ENCODE assay signal across 6 cellular contexts in the genomic region with DNA sequence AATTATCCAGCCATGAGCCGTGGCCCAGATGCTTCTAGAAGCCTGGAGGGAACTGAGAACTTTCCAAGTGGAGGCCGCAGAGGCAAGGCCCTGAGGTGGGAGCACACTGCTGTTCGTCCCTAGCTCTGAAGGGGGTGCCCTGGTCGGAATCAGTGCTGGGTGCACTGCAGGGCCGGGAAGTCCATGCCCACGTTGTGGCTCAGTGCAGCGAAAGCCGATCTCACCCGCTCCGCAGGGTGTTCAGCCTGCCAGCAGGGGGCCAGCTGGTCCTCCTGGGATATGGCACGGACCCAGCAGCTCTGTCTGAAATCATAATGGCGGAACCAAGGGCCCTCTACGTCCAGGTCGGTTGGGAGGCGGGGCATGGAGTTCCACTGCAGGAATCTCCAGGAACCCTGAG. TPM values are rescaled to one million over a fixed set of nuclear protein-coding genes. Genes with fewer than 3 reads are reported as not detected.
DNase-seq lines count a peak whose midpoint lies in the region; ATAC-seq, FAIRE-seq and TF ChIP-seq lines count a peak whose summit lies in the region.
"Not testable (repeated sequence)": the region's sequence is repeated elsewhere in the genome, so short reads cannot be mapped to it uniquely, and the experiment has no call there.

No MANE protein-coding gene starts in this region.

- not testable (repeated sequence) for TF ChIP-seq POLR2A in K562 (conservative IDR thresholded peaks at IDR 0.05); thyroid gland (IDR thresholded peaks at IDR 0.05)

- H3K9me1 ChIP-seq in K562 (ENCODE audit: control insufficient read depth, insufficient read depth, low read length) = not testable (repeated sequence)

- DNase-seq in BE2C = peak; percentile 26
- DNase-seq in LNCaP clone FGC (ENCODE audit: low read depth); SK-N-SH; K562 (ENCODE audit: extremely low read depth in 1 of 4, low spot score in 3 of 4); left lobe of liver (ENCODE audit: low spot score): not testable (repeated sequence)
- DNase-seq in thyroid gland = peak; percentile 50

- H3F3A ChIP-seq in SK-N-SH (replicated peaks; ENCODE audit: insufficient read depth) = not testable (repeated sequence)

- H3K9me2 ChIP-seq in SK-N-SH = not testable (repeated sequence)

- not testable (repeated sequence) for H3K27ac ChIP-seq in SK-N-SH (ENCODE audit: low read depth in 2 of 2, low read length in 1 of 2); K562 (ENCODE audit: extremely low read depth, low read depth, low read length); thyroid gland

- not testable (repeated sequence) for H3K27me3 ChIP-seq in BE2C; SK-N-SH (ENCODE audit: insufficient read depth); K562 (ENCODE audit: control insufficient read depth in 2 of 2, insufficient read depth in 2 of 2, low read length in 2 of 2); thyroid gland

- TF ChIP-seq EP300 in SK-N-SH (IDR thresholded peaks at IDR 0.05; ENCODE audit: borderline replicate concordance in 1 of 2, low read depth in 1 of 2, low read length in 1 of 2); K562 (IDR thresholded peaks at IDR 0.05; ENCODE audit: low read length): not testable (repeated sequence)

- not testable (repeated sequence) for H3K36me3 ChIP-seq in BE2C; SK-N-SH (replicated peaks in 1 of 2; ENCODE audit: control insufficient read depth in 1 of 2, insufficient read depth in 2 of 2, low read length in 1 of 2); K562 (ENCODE audit: control insufficient read depth, insufficient read depth, low read length); thyroid gland

- not testable (repeated sequence) for H3K9ac ChIP-seq in SK-N-SH; K562 (ENCODE audit: insufficient read depth in 1 of 2, low read depth in 2 of 2, low read length in 2 of 2)

- CTCF ChIA-PET in SK-N-SH (lab: Yijun Ruan, JAX); K562 (lab: Yijun Ruan, JAX; ENCODE audit: low intra/inter-chr PET ratio): not testable (repeated sequence)

- not testable (repeated sequence) for ATAC-seq in K562
- ATAC-seq in left lobe of liver = peak; percentile 47

- H3K9me3 ChIP-seq in BE2C; SK-N-SH; K562 (replicated peaks; ENCODE audit: control insufficient read depth, insufficient read depth, low read depth, low read length); thyroid gland: not testable (repeated sequence)

- not testable (repeated sequence) for H3K4me3 ChIP-seq in BE2C (ENCODE audit: low read depth, low read length); LNCaP clone FGC (ENCODE audit: low read depth, low read length); SK-N-SH (ENCODE audit: low read depth in 2 of 2, low read length in 1 of 2); K562; thyroid gland (replicated peaks in 1 of 3)

- BruUV-seq in K562 (replicated peaks; lab: Mats Ljungman, UMichigan) = not testable (repeated sequence)

- not testable (repeated sequence) for H3K4me1 ChIP-seq in BE2C; SK-N-SH (ENCODE audit: control insufficient read depth in 1 of 2, insufficient read depth in 2 of 2, low read depth in 1 of 2, low read length in 1 of 2); K562 (replicated peaks in 1 of 2; ENCODE audit: control insufficient read depth in 2 of 2, insufficient read depth in 2 of 2, low read length in 2 of 2); thyroid gland

- intact Hi-C loops in K562 (cut with micrococcal nuclease); thyroid gland (cut with DNase I): not testable (repeated sequence)

- H2AFZ ChIP-seq in SK-N-SH (ENCODE audit: low read depth); K562 (ENCODE audit: low read depth, low read length): not testable (repeated sequence)

- not testable (repeated sequence) for H3K4me2 ChIP-seq in SK-N-SH; K562 (ENCODE audit: insufficient read depth, low read length)

- WGBS in SK-N-SH (ENCODE audit: low lambda C conversion rate) = 16% methylated on average over 2 of the region's 15 CpGs
- 0% methylated on average over 1 of the region's 15 CpGs for WGBS in K562 (ENCODE audit: insufficient coverage, low coverage, missing lambda C conversion rate)
- WGBS in thyroid gland, 2 donors = 54 to 63% methylated on average over 2 of the region's 15 CpGs

- in situ Hi-C loops in K562 (cut with MboI) = loop anchor here (25.0 kb wide), 1 partner anchor 88 kb away; no protein-coding TSS in a partner anchor

- not testable (repeated sequence) for TF ChIP-seq RAD21 in SK-N-SH (IDR thresholded peaks at IDR 0.05; ENCODE audit: low read length); K562 (CRISPR knock-in tag; conservative IDR thresholded peaks at IDR 0.05 in 1 of 2, IDR thresholded peaks at IDR 0.05 in 1 of 2)

- H4K20me1 ChIP-seq in SK-N-SH (ENCODE audit: insufficient read depth); K562 (replicated peaks; ENCODE audit: control insufficient read depth, insufficient read depth, low read length): not testable (repeated sequence)

- FAIRE-seq in K562 (lab: Jason Lieb, UNC) = not testable (repeated sequence)

- not testable (repeated sequence) for H3K79me2 ChIP-seq in SK-N-SH (ENCODE audit: insufficient read depth); K562 (ENCODE audit: control insufficient read depth, insufficient read depth, low read length)

- POLR2A ChIA-PET in SK-N-SH (lab: Yijun Ruan, JAX); K562 (lab: Yijun Ruan, JAX): not testable (repeated sequence)

- TF ChIP-seq CTCF in BE2C (IDR thresholded peaks at IDR 0.05; ENCODE audit: low read depth, low read length); K562 (IDR thresholded peaks at IDR 0.05 in 2 of 3, conservative IDR thresholded peaks at IDR 0.05 in 1 of 3; ENCODE audit: insufficient read depth in 2 of 3, low read depth in 1 of 3, low read length in 3 of 3): not testable (repeated sequence)
- TF ChIP-seq CTCF in LNCaP clone FGC (IDR thresholded peaks at IDR 0.05; ENCODE audit: control insufficient read depth, extremely low read depth, insufficient read depth) (0 out of 2 replicates have a peak, but pooled peaks have one; percentile 15), SK-N-SH (IDR thresholded peaks at IDR 0.05) (peak; percentile 9; the same call in 1 of the 2 replicates), thyroid gland (IDR thresholded peaks at IDR 0.05) (peak in 5 of 6 experiments; percentile 22 to 68 (median 34))

TF ChIP-seq in K562, 482 proteins besides CTCF, POLR2A, EP300 and RAD21:
- TF ChIP-seq NFIC (IDR thresholded peaks at IDR 0.05) = peak; percentile 32
TF ChIP-seq in K562: peak in this region for 1; not testable (repeated sequence) for 481.

RNA-seq across cellular contexts. Expression of a gene that starts 36.5 kb away (rescaled TPM):
- polyA plus RNA-seq in BE2C (2012; ENCODE audit: insufficient read depth, insufficient read length, low read depth) = 159 TPM
- 59.9 and 68.5 TPM in 2 replicates for polyA plus RNA-seq in SK-N-SH (2012; rRNA removed)
- polyA plus RNA-seq in SK-N-SH (2012; cell fraction: cytosol; rRNA removed) = 74.5 and 82.1 TPM in 2 replicates
- polyA plus RNA-seq in SK-N-SH (2012; cell fraction: nucleus; rRNA removed) = 27.8 and 34.0 TPM in 2 replicates
- total RNA-seq in K562 (2011; cell fraction: chromatin; rRNA removed; ENCODE audit: low replicate concordance) = 32.7 and 39.4 TPM in 2 replicates
- total RNA-seq in K562 (2011; cell fraction: nucleolus; rRNA removed) = 29.9 and 34.3 TPM in 2 replicates
- 39.5 and 43.7 TPM in 2 replicates for total RNA-seq in K562 (2011; cell fraction: nucleoplasm; rRNA removed)
- total RNA-seq in K562 (2014; rRNA removed) = 45.0 and 52.6 TPM in 2 replicates
- total RNA-seq in K562 (2014; rRNA removed; fragmentation: Illumina TruSeq; extraction: Trizol) = 90.9 and 92.3 TPM in 2 replicates
- total RNA-seq in K562 (2015; rRNA removed; fragmentation: Illumina TruSeq; extraction: Trizol) = 79.6 and 88.4 TPM in 2 replicates
- total RNA-seq in K562 (2021) = 52.0 and 60.6 TPM in 2 replicates
- polyA plus RNA-seq in K562 (2011; rRNA removed) = 103 and 146 TPM in 2 replicates
- 68.0 and 87.6 TPM in 2 replicates for polyA plus RNA-seq in K562 (2011; cell fraction: cytosol; rRNA removed)
- polyA plus RNA-seq in K562 (2011; cell fraction: nucleus; rRNA removed) = 35.6 and 45.0 TPM in 2 replicates
- polyA plus RNA-seq in K562 (2012) = 62.6 and 68.8 TPM in 2 replicates
- polyA plus RNA-seq in K562 (2014; fragmentation: Illumina TruSeq; extraction: Trizol) = 72.5 and 76.3 TPM in 2 replicates
- 100 to 1,000 TPM; 270 to 300 TPM for polyA plus RNA-seq in K562 (2014; fragmentation: Nextera tagmentation; extraction: Ambion mirVana)
- 88.4 and 95.7 TPM in 2 replicates for polyA plus RNA-seq in K562 (2014; rRNA removed)
- polyA minus RNA-seq in K562 (2011; rRNA and poly(A)+ RNA removed) = 40.6 and 42.8 TPM in 2 replicates
- 14.8 and 15.9 TPM in 2 replicates for polyA minus RNA-seq in K562 (2011; cell fraction: cytosol; rRNA and poly(A)+ RNA removed)
- polyA minus RNA-seq in K562 (2011; cell fraction: nucleus; rRNA and poly(A)+ RNA removed) = 14.4 and 18.1 TPM in 2 replicates
- total RNA-seq in left lobe of liver = 10.7 TPM
- total RNA-seq in thyroid gland = 10 to 100 TPM; 21.6 to 46.4 (median 29.1) TPM
